Comparison of ENCODE assay signal across 8 cellular contexts in genomic region chr12:132687211-132688164, GRCh38. TPM values are rescaled to one million over a fixed set of nuclear protein-coding genes. Genes with fewer than 3 reads are reported as not detected.
A peak's percentile ranks its signal among the peaks of the same experiment; 100 is the strongest.
DNase-seq lines count a peak whose midpoint lies in the region; ATAC-seq, FAIRE-seq and TF ChIP-seq lines count a peak whose summit lies in the region.

Gene POLE, minus strand, starts transcription at chr12:132687342. Its CDS starts 27 bp downstream, at chr12:132687315.
Gene PXMP2, plus strand, starts transcription at chr12:132687587. Its CDS starts 84 bp downstream, at chr12:132687671.

- FAIRE-seq in small intestine (lab: Jason Lieb, UNC) = no peak

- DNase-seq in AG08396 (ENCODE audit: low spot score) = peak; percentile 100
- DNase-seq in NCI-H2227 (lab: John Stamatoyannopoulos, UW; ENCODE audit: unreplicated experiment) = peak; percentile 98
- peak; percentile 98 to 99 for DNase-seq in T47D (ENCODE audit: low read depth in 1 of 2, low spot score in 1 of 2)
- DNase-seq in small intestine = peak; percentile 96

- peak within 1 kb of the TSS; percentile 73 for H3K4me3 ChIP-seq in iPS-20b (ENCODE audit: low read length)
- H3K4me3 ChIP-seq in small intestine (ENCODE audit: low read depth in 1 of 2, low read length in 2 of 2) = peak within 1 kb of the TSS; percentile 78 to 79

- H3K27ac ChIP-seq in VCaP = peak within 1 kb of the TSS; percentile 90
- H3K27ac ChIP-seq in iPS-20b (ENCODE audit: low read length) = no peak within 1 kb of the TSS
- H3K27ac ChIP-seq in small intestine (ENCODE audit: low read depth in 1 of 2, low read length in 1 of 2) = peak within 1 kb of the TSS; percentile 74 to 83

- peak within 1 kb of the TSS; percentile 72 for H3K9ac ChIP-seq in iPS-20b (ENCODE audit: low read depth, low read length)

- peak; percentile 87 for ATAC-seq in HG03159 (IDR thresholded peaks at IDR 0.05; ENCODE audit: unreplicated experiment)

- in situ Hi-C loops in GM18951 (cut with MboI; ENCODE audit: low sequenced_read_pairs, unreplicated experiment) (no loop called here), T47D (cut with HindIII; ENCODE audit: low pct_unique_long_range_greater_than_20kb, low sequenced_read_pairs) (no loop called here)

- 0 to 1% (median 0%) methylated on average over 68 to 134 of the region's 134 CpGs for WGBS in small intestine, 3 donors

- TF ChIP-seq POLR2A in GM18951 (IDR thresholded peaks at IDR 0.05; ENCODE audit: extremely low read depth, insufficient read depth, insufficient read length) = peak; percentile 82

- peak; percentile 20 for TF ChIP-seq CTCF in VCaP (conservative IDR thresholded peaks at IDR 0.05)

- H3K36me3 ChIP-seq in iPS-20b (ENCODE audit: insufficient read depth, low read depth, low read length) (peaks cover 23% of the 10 kb centered on the region), small intestine (ENCODE audit: control insufficient read depth in 2 of 2, insufficient read depth in 2 of 2, low read length in 2 of 2) (peaks cover 0 to 3% of the 10 kb centered on the region in 2 donors)

- H3K27me3 ChIP-seq in iPS-20b (ENCODE audit: insufficient read depth, low read length) (peaks cover 9% of the 10 kb centered on the region), small intestine (ENCODE audit: control insufficient read depth in 2 of 2, insufficient read depth in 2 of 2, low read length in 2 of 2) (no peaks in the 10 kb centered on the region)

- H3K9me3 ChIP-seq in iPS-20b (ENCODE audit: insufficient read depth, low read depth, low read length) (no peaks in the 10 kb centered on the region), small intestine (ENCODE audit: control insufficient read depth, low read depth) (no peaks in the 10 kb centered on the region)

- H3K4me1 ChIP-seq in iPS-20b (ENCODE audit: insufficient read depth, low read length) (0 out of 2 replicates have a peak, but pooled peaks cover 4% of the 10 kb centered on the region), small intestine (ENCODE audit: control insufficient read depth in 2 of 2, insufficient read depth in 1 of 2, low read depth in 1 of 2, low read length in 1 of 2) (peaks cover 2 to 4% of the 10 kb centered on the region in 2 donors)

RNA-seq across cellular contexts. Expression of gene POLE, which starts in this region (rescaled TPM):
- 10 to 100 TPM; 23.6 to 58.6 (median 23.8) TPM for polyA plus RNA-seq in small intestine

RNA-seq across cellular contexts. Expression of gene PXMP2, which starts in this region (rescaled TPM):
- polyA plus RNA-seq in small intestine = 100 to 1,000 TPM in 2 of 3 donors, 10 to 100 TPM in 1; 47.2 to 121 (median 112) TPM
